In genomic region chr6:98836962-98837944, GRCh38 we compare ENCODE assay signal across 1 cellular context.
TF ChIP-seq lines count a peak whose summit lies in the region.

No MANE protein-coding gene starts in this region.

TF ChIP-seq in HepG2, 621 proteins besides CTCF, POLR2A, EP300 and RAD21 (continued from another document):
- no peak for TF ChIP-seq ZNF281 (CRISPR knock-in tag; IDR thresholded peaks at IDR 0.05; ENCODE audit: borderline replicate concordance)
- TF ChIP-seq ZNF24 (IDR thresholded peaks at IDR 0.05) = 0 out of 2 replicates have a peak, but pooled peaks have one; percentile 36
- TF ChIP-seq CBX2 (IDR thresholded peaks at IDR 0.05; ENCODE audit: low read depth, low read length) = peak; percentile 85; the same call in 1 of the 2 replicates
- TF ChIP-seq CBX2 (CRISPR knock-in tag; IDR thresholded peaks at IDR 0.05; ENCODE audit: low read depth) = 0 out of 2 replicates have a peak, but pooled peaks have one; percentile 15
- 0 out of 2 replicates have a peak, but pooled peaks have one; percentile 19 for TF ChIP-seq ARID5B (CRISPR knock-in tag; IDR thresholded peaks at IDR 0.05)
- TF ChIP-seq CEBPB (IDR thresholded peaks at IDR 0.05; ENCODE audit: borderline replicate concordance, low read depth, low read length) = peak; percentile 86
- TF ChIP-seq, protein P1, sequence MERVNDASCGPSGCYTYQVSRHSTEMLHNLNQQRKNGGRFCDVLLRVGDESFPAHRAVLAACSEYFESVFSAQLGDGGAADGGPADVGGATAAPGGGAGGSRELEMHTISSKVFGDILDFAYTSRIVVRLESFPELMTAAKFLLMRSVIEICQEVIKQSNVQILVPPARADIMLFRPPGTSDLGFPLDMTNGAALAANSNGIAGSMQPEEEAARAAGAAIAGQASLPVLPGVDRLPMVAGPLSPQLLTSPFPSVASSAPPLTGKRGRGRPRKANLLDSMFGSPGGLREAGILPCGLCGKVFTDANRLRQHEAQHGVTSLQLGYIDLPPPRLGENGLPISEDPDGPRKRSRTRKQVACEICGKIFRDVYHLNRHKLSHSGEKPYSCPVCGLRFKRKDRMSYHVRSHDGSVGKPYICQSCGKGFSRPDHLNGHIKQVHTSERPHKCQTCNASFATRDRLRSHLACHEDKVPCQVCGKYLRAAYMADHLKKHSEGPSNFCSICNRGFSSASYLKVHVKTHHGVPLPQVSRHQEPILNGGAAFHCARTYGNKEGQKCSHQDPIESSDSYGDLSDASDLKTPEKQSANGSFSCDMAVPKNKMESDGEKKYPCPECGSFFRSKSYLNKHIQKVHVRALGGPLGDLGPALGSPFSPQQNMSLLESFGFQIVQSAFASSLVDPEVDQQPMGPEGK (CRISPR knock-in tag; IDR thresholded peaks at IDR 0.05) = 0 out of 2 replicates have a peak, but pooled peaks have one; percentile 11
- no peak for TF ChIP-seq ATF2 (CRISPR knock-in tag; IDR thresholded peaks at IDR 0.05)
- peak; percentile 92 for TF ChIP-seq ONECUT2 (CRISPR knock-in tag; IDR thresholded peaks at IDR 0.05)
- TF ChIP-seq, protein P2, sequence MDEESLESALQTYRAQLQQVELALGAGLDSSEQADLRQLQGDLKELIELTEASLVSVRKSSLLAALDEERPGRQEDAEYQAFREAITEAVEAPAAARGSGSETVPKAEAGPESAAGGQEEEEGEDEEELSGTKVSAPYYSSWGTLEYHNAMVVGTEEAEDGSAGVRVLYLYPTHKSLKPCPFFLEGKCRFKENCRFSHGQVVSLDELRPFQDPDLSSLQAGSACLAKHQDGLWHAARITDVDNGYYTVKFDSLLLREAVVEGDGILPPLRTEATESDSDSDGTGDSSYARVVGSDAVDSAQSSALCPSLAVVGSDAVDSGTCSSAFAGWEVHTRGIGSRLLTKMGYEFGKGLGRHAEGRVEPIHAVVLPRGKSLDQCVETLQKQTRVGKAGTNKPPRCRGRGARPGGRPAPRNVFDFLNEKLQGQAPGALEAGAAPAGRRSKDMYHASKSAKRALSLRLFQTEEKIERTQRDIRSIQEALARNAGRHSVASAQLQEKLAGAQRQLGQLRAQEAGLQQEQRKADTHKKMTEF (CRISPR knock-in tag; IDR thresholded peaks at IDR 0.05) = 0 out of 2 replicates have a peak, but pooled peaks have one; percentile 30
- peak; percentile 25 to 66; a peak in 2 of 4 replicates for TF ChIP-seq MAFK (conservative IDR thresholded peaks at IDR 0.05 in 1 of 2, IDR thresholded peaks at IDR 0.05 in 1 of 2; ENCODE audit: low read length in 2 of 2)
- TF ChIP-seq KAT2B (IDR thresholded peaks at IDR 0.05; ENCODE audit: borderline replicate concordance, low read depth, low read length) = 0 out of 2 replicates have a peak, but pooled peaks have one; percentile 18
- TF ChIP-seq CEBPG (CRISPR knock-in tag; IDR thresholded peaks at IDR 0.05) = peak; percentile 74
- TF ChIP-seq ZNF644 (CRISPR knock-in tag; IDR thresholded peaks at IDR 0.05; ENCODE audit: low read depth) = no peak
- no peak for TF ChIP-seq HINFP (CRISPR knock-in tag; IDR thresholded peaks at IDR 0.05; ENCODE audit: low read depth)
- peak; percentile 74 for TF ChIP-seq GATAD2A (CRISPR knock-in tag; IDR thresholded peaks at IDR 0.05)
- TF ChIP-seq, protein P3, sequence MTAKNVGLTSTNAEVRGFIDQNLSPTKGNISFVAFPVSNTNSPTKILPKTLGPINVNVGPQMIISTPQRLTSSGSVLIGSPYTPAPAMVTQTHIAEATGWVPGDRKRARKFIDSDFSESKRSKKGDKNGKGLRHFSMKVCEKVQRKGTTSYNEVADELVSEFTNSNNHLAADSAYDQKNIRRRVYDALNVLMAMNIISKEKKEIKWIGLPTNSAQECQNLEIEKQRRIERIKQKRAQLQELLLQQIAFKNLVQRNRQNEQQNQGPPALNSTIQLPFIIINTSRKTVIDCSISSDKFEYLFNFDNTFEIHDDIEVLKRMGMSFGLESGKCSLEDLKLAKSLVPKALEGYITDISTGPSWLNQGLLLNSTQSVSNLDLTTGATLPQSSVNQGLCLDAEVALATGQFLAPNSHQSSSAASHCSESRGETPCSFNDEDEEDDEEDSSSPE (CRISPR knock-in tag; IDR thresholded peaks at IDR 0.05) = 0 out of 2 replicates have a peak, but pooled peaks have one; percentile 35
- no peak for TF ChIP-seq HCFC1 (IDR thresholded peaks at IDR 0.05; ENCODE audit: low read depth, low read length)
- no peak for TF ChIP-seq AGO2 (optimal IDR thresholded peaks at IDR 0.05; ENCODE audit: low read depth, low read length)
- TF ChIP-seq MAFF (IDR thresholded peaks at IDR 0.05; ENCODE audit: low read depth, low read length) = 0 out of 2 replicates have a peak, but pooled peaks have one; percentile 4
